28 cellular contexts compared by ENCODE assay signal in genomic region chr2:65409045-65409444, GRCh38.
"Had no signal": no experiment of that assay in that cellular context is flagged by ENCODE, and none has a peak within 500 bp of the region (broad histone marks: within the 10 kb centered on the region; RNA-seq: fewer than 3 reads in every experiment).

No MANE protein-coding gene starts in this region.

- H3K27ac Mint-ChIP-seq: activated CD4-positive, alpha-beta memory T cell treated with anti-CD3 and anti-CD28 coated beads for 36 hours; activated CD4-positive, alpha-beta T cell treated with anti-CD3 and anti-CD28 coated beads for 36 hours; activated CD8-positive, alpha-beta memory T cell treated with anti-CD3 and anti-CD28 coated beads, Interleukin-2, amount 10 ng/mL, durations not matched to agents 7 days and 5 days; activated naive CD8-positive, alpha-beta T cell treated with anti-CD3 and anti-CD28 coated beads for 36 hours; WTC11 had no signal

- H3K4me3 Mint-ChIP-seq: activated CD4-positive, alpha-beta memory T cell treated with anti-CD3 and anti-CD28 coated beads for 36 hours; activated CD4-positive, alpha-beta T cell treated with anti-CD3 and anti-CD28 coated beads for 36 hours; activated CD8-positive, alpha-beta memory T cell treated with anti-CD3 and anti-CD28 coated beads, Interleukin-2, amount 10 ng/mL, durations not matched to agents 7 days and 5 days; activated naive CD8-positive, alpha-beta T cell treated with anti-CD3 and anti-CD28 coated beads for 36 hours; WTC11 had no signal

- H3K4me2 ChIP-seq: PC-9 had no signal

- H3K36me3 Mint-ChIP-seq: activated CD4-positive, alpha-beta memory T cell treated with anti-CD3 and anti-CD28 coated beads for 36 hours; activated CD8-positive, alpha-beta memory T cell treated with anti-CD3 and anti-CD28 coated beads, Interleukin-2, amount 10 ng/mL, durations not matched to agents 7 days and 5 days; WTC11 had no signal

- H2AFZ ChIP-seq: PC-9 had no signal

- H3K27me3 ChIP-seq: brain microvascular endothelial cell had no signal

- H3K4me3 ChIP-seq: PC-9 had no signal

- DNase-seq: activated CD4-positive, alpha-beta memory T cell treated with anti-CD3 and anti-CD28 coated beads for 36 hours; activated CD4-positive, alpha-beta T cell treated with anti-CD3 and anti-CD28 coated beads for 36 hours; activated CD4-positive, alpha-beta T cell treated with anti-CD3 and anti-CD28 coated beads, Interleukin-2, amount 50 U/mL, for 1 hour; activated CD8-positive, alpha-beta memory T cell treated with anti-CD3 and anti-CD28 coated beads for 24 hours; activated CD8-positive, alpha-beta memory T cell treated with anti-CD3 and anti-CD28 coated beads, Interleukin-2, amount 10 ng/mL, durations not matched to agents 7 days and 5 days; activated CD8-positive, alpha-beta memory T cell treated with anti-CD3 and anti-CD28 coated beads, Interleukin-2, amount 50 U/mL, for 48 hours; activated effector memory CD4-positive, alpha-beta T cell treated with anti-CD3 and anti-CD28 coated beads, Interleukin-2, amount 50 U/mL, for 16 hours; activated naive CD4-positive, alpha-beta T cell; activated naive CD4-positive, alpha-beta T cell treated with anti-CD3 and anti-CD28 coated beads, Interleukin-2, amount 50 U/mL, for 16 hours; activated naive CD8-positive, alpha-beta T cell treated with anti-CD3 and anti-CD28 coated beads for 36 hours; activated T-cell treated with anti-CD3 and anti-CD28 coated beads, Interleukin-2, amount 50 U/mL, for 48 hours; amniotic stem cell; aorta; brain microvascular endothelial cell; central memory CD4-positive, alpha-beta T cell; KG1; MM.1S; NCI-H1092 treated with DMSO at 0.1 percent for 48 hours; NCI-H146; NCI-H187; NCI-H2029 treated with DMSO at 0.1 percent for 48 hours; NCI-H226; NCI-H446 treated with DMSO at 0.1 percent for 48 hours; NCI-H524; Right ventricle myocardium superior; T1000 had no signal

- H3K36me3 ChIP-seq: brain microvascular endothelial cell had no signal

- H3K9me3 Mint-ChIP-seq: activated CD4-positive, alpha-beta memory T cell treated with anti-CD3 and anti-CD28 coated beads for 36 hours; activated naive CD8-positive, alpha-beta T cell treated with anti-CD3 and anti-CD28 coated beads for 36 hours; WTC11 had no signal

- H3K27ac ChIP-seq: brain microvascular endothelial cell, PC-9 had no signal
